Comparison of ENCODE assay signal across 8 cellular contexts in genomic region chr5:95959964-95960801, GRCh38. TPM values are rescaled to one million over a fixed set of nuclear protein-coding genes. Genes with fewer than 3 reads are reported as not detected.
A peak's percentile ranks its signal among the peaks of the same experiment; 100 is the strongest.
DNase-seq lines count a peak whose midpoint lies in the region; ATAC-seq and TF ChIP-seq lines count a peak whose summit lies in the region.

No MANE protein-coding gene starts in this region.

- no peak for DNase-seq in AG09319 (ENCODE audit: extremely low read depth, low read depth)
- DNase-seq in H4 (ENCODE audit: low spot score): peak; percentile 17
- DNase-seq in WTC11 (ENCODE audit: low spot score): no peak
- DNase-seq in fibroblast of villous mesenchyme (ENCODE audit: low read depth): peak; percentile 49
- peak; percentile 11 for DNase-seq in neural progenitor cell (ENCODE audit: low spot score)

- no peaks in the 10 kb centered on the region for H3K36me3 Mint-ChIP-seq in WTC11
- H3K36me3 Mint-ChIP-seq in neural progenitor cell: no peaks in the 10 kb centered on the region

- H3K27me3 ChIP-seq in neural progenitor cell: peaks cover 19% of the 10 kb centered on the region

- H2AFZ ChIP-seq in neural progenitor cell (replicated peaks): peak overlapping the region; percentile 97

- no peak overlapping the region for H3K9ac ChIP-seq in neural progenitor cell

- H3K27ac Mint-ChIP-seq in WTC11 (peak overlapping the region; percentile 36; the same call in 1 of the 2 replicates), neural progenitor cell (no peak overlapping the region)

- H3K9me3 Mint-ChIP-seq in WTC11 (no peaks in the 10 kb centered on the region), neural progenitor cell (no peaks in the 10 kb centered on the region)

- POLR2A ChIA-PET in WTC11 (lab: Charles Lee): interaction anchor here (0.8 kb wide), 1 partner anchor 44 kb away, joined by 3 read pairs; no protein-coding TSS in a partner anchor

- peaks cover 33% of the 10 kb centered on the region for H3K4me1 ChIP-seq in neural progenitor cell

- H3K4me2 ChIP-seq in neural progenitor cell: peak overlapping the region; percentile 94

- peaks cover 7% of the 10 kb centered on the region for H4K20me1 ChIP-seq in neural progenitor cell (ENCODE audit: low read depth)

- peaks cover 15% of the 10 kb centered on the region for H3K27me3 Mint-ChIP-seq in WTC11 (ENCODE audit: low read depth)
- peaks cover 12% of the 10 kb centered on the region for H3K27me3 Mint-ChIP-seq in neural progenitor cell (ENCODE audit: insufficient read depth, low read depth)

- H3K36me3 ChIP-seq in neural progenitor cell: no peaks in the 10 kb centered on the region

- H3K79me2 ChIP-seq in neural progenitor cell (ENCODE audit: low read depth): peaks cover 14% of the 10 kb centered on the region

- no peak overlapping the region for H3K27ac ChIP-seq in neural progenitor cell

- peaks cover 67% of the 10 kb centered on the region for H3K4me1 Mint-ChIP-seq in WTC11
- peaks cover 34% of the 10 kb centered on the region for H3K4me1 Mint-ChIP-seq in neural progenitor cell

- ATAC-seq in WTC11: no peak
- ATAC-seq in HG03039 (IDR thresholded peaks at IDR 0.05; ENCODE audit: unreplicated experiment): no peak
- no peak for ATAC-seq in GM18517 (IDR thresholded peaks at IDR 0.05; ENCODE audit: unreplicated experiment)
- ATAC-seq in HG02588 (IDR thresholded peaks at IDR 0.05; ENCODE audit: unreplicated experiment): no peak

- H3K4me3 Mint-ChIP-seq in WTC11 (peak overlapping the region; percentile 95), neural progenitor cell (peak overlapping the region; percentile 93)

- H3F3A ChIP-seq in neural progenitor cell (ENCODE audit: low read depth): peaks cover 11% of the 10 kb centered on the region

- CTCF ChIA-PET in WTC11 (lab: Charles Lee): interaction anchor here (0.8 to 2.4 kb wide), 3 partner anchors 67 to 376 kb away, joined by 3 to 9 read pairs (median 7); no protein-coding TSS in a partner anchor

- H3K4me3 ChIP-seq in fibroblast of villous mesenchyme (ENCODE audit: low read depth, low read length) (peak overlapping the region; percentile 93), neural progenitor cell (peak overlapping the region; percentile 89)

- no peaks in the 10 kb centered on the region for H3K9me3 ChIP-seq in neural progenitor cell (ENCODE audit: low read depth)

- peak; percentile 6; the same call in 1 of the 2 replicates for TF ChIP-seq CTCF in AG09319 (IDR thresholded peaks at IDR 0.05; ENCODE audit: low read depth, low read length)
- no peak for TF ChIP-seq CTCF in WTC11 (IDR thresholded peaks at IDR 0.05)
- TF ChIP-seq CTCF in fibroblast of villous mesenchyme (IDR thresholded peaks at IDR 0.05; ENCODE audit: insufficient read depth, low read depth, low read length): peak; percentile 9
- TF ChIP-seq CTCF in neural progenitor cell (IDR thresholded peaks at IDR 0.05): no peak

TF ChIP-seq in WTC11, 78 proteins besides CTCF, POLR2A, EP300 and RAD21:
- TF ChIP-seq AFF4 (CRISPR knock-in tag; IDR thresholded peaks at IDR 0.05; ENCODE audit: borderline replicate concordance) (no peak), EMX1 (CRISPR knock-in tag; IDR thresholded peaks at IDR 0.05) (no peak), MXD4 (CRISPR knock-in tag; IDR thresholded peaks at IDR 0.05; ENCODE audit: borderline replicate concordance) (no peak), NFE2L1 (CRISPR knock-in tag; IDR thresholded peaks at IDR 0.05) (no peak), RORB (CRISPR knock-in tag; IDR thresholded peaks at IDR 0.05) (no peak), ZNF317 (CRISPR knock-in tag; IDR thresholded peaks at IDR 0.05; ENCODE audit: borderline replicate concordance, low read depth) (no peak), ZNF121 (CRISPR knock-in tag; IDR thresholded peaks at IDR 0.05) (no peak), ZNF396 (CRISPR knock-in tag; IDR thresholded peaks at IDR 0.05; ENCODE audit: borderline replicate concordance) (no peak), ERG (CRISPR knock-in tag; IDR thresholded peaks at IDR 0.05) (no peak), E2F5 (CRISPR knock-in tag; IDR thresholded peaks at IDR 0.05) (no peak), ATF6 (CRISPR knock-in tag; IDR thresholded peaks at IDR 0.05) (no peak), TEAD4 (CRISPR knock-in tag; IDR thresholded peaks at IDR 0.05) (no peak), ZNF219 (CRISPR knock-in tag; IDR thresholded peaks at IDR 0.05; ENCODE audit: borderline replicate concordance) (no peak), ATF2 (CRISPR knock-in tag; IDR thresholded peaks at IDR 0.05; ENCODE audit: borderline replicate concordance, low read depth) (no peak), HMGA2 (CRISPR knock-in tag; IDR thresholded peaks at IDR 0.05) (no peak), GRHL2 (CRISPR knock-in tag; IDR thresholded peaks at IDR 0.05; ENCODE audit: insufficient replicate concordance, severe bottlenecking) (no peak)

RNA-seq across cellular contexts. Expression of gene ELL2, which starts 1.5 kb away (rescaled TPM):
- 11.2 and 15.2 TPM in 2 replicates for total RNA-seq in H4 (2014; rRNA removed; shearing (Covaris generic))
- total RNA-seq in WTC11 (2021) (20.5 to 24.4 TPM (median 23.9 TPM) in 3 replicates), fibroblast of villous mesenchyme (136 and 302 TPM in 2 replicates), neural progenitor cell (ENCODE audit: low replicate concordance) (9.3 and 14.2 TPM in 2 replicates)

Comparison
In these comparisons a context has a peak if more than half of its experiments do, and no peak if none do; other contexts are left out.
1. DNase-seq: peak in H4 (single experiment), fibroblast of villous mesenchyme (single experiment) and neural progenitor cell (single experiment); none in AG09319 (single experiment) and WTC11 (single experiment).
2. CTCF ChIP-seq: peak in AG09319 (single experiment) and fibroblast of villous mesenchyme (single experiment); none in WTC11 (single experiment) and neural progenitor cell (single experiment).